Comparison of ENCODE assay signal across 20 cellular contexts in genomic region chr3:63046580-63046979, GRCh38.
"Had no signal": no experiment of that assay in that cellular context is flagged by ENCODE, and none has a peak within 500 bp of the region (broad histone marks: within the 10 kb centered on the region; RNA-seq: fewer than 3 reads in every experiment).

No MANE protein-coding gene starts in this region.

- ATAC-seq: gastroesophageal sphincter; left cardiac atrium; left ventricle myocardium superior; naive thymus-derived CD4-positive, alpha-beta T cell; sciatic nerve had no signal

- H3K27ac ChIP-seq: esophagus squamous epithelium, gastroesophageal sphincter, parathyroid adenoma, stomach, thoracic aorta had no signal

- H3K27me3 ChIP-seq: esophagus squamous epithelium, gastroesophageal sphincter, stomach had no signal

- H3K79me2 ChIP-seq: parathyroid adenoma had no signal

- H3K4me1 Mint-ChIP-seq: naive thymus-derived CD4-positive, alpha-beta T cell had no signal

- H2AFZ ChIP-seq: parathyroid adenoma had no signal

- H3K4me1 ChIP-seq: esophagus squamous epithelium, gastroesophageal sphincter, stomach had no signal

- H3K9ac ChIP-seq: parathyroid adenoma had no signal

- H3K27ac Mint-ChIP-seq: naive thymus-derived CD4-positive, alpha-beta T cell; nephron progenitor cell; stimulated activated naive B cell treated with anti-CD40 and anti-IgM and Interleukin-4, amounts not matched to agents 10 μg/mL and 1 μg/mL and 100 μg/mL, for 72 hours; type B pancreatic cell had no signal

- DNase-seq: dermis blood vessel endothelial cell; esophagus squamous epithelium; foreskin fibroblast; kidney; left cardiac atrium; left ventricle myocardium superior; mesenchymal stem cell; naive thymus-derived CD4-positive, alpha-beta T cell; nephron progenitor cell; stimulated activated CD4-positive, alpha-beta T cell treated with anti-CD3 and anti-CD28 coated beads, Interleukin-2, amount 100 ng/mL, for 24 hours; stimulated activated CD4-positive, alpha-beta T cell treated with anti-CD3 and anti-CD28 coated beads, Interleukin-4, amount 100 ng/mL, for 4 hours; stimulated activated naive B cell treated with anti-CD40 and anti-IgM and Interleukin-4, amounts not matched to agents 10 μg/mL and 1 μg/mL and 100 μg/mL, for 72 hours; stomach; substantia nigra had no signal

- H3K4me3 ChIP-seq: esophagus squamous epithelium, gastroesophageal sphincter, lung, stomach, thoracic aorta had no signal

- H3K4me3 Mint-ChIP-seq: naive thymus-derived CD4-positive, alpha-beta T cell; nephron progenitor cell; stimulated activated naive B cell treated with anti-CD40 and anti-IgM and Interleukin-4, amounts not matched to agents 10 μg/mL and 1 μg/mL and 100 μg/mL, for 72 hours; type B pancreatic cell had no signal

- H3K36me3 ChIP-seq: esophagus squamous epithelium, gastroesophageal sphincter, stomach, thoracic aorta had no signal

- H3K9me3 ChIP-seq: esophagus squamous epithelium, gastroesophageal sphincter, stomach, thoracic aorta had no signal

- H3K36me3 Mint-ChIP-seq: naive thymus-derived CD4-positive, alpha-beta T cell; stimulated activated naive B cell treated with anti-CD40 and anti-IgM and Interleukin-4, amounts not matched to agents 10 μg/mL and 1 μg/mL and 100 μg/mL, for 72 hours; type B pancreatic cell had no signal

- H3K27me3 Mint-ChIP-seq: naive thymus-derived CD4-positive, alpha-beta T cell; stimulated activated naive B cell treated with anti-CD40 and anti-IgM and Interleukin-4, amounts not matched to agents 10 μg/mL and 1 μg/mL and 100 μg/mL, for 72 hours; type B pancreatic cell had no signal
